In genomic region chr12:102518871-102519270, GRCh38 we compare ENCODE assay signal across 28 cellular contexts. TPM values are rescaled to one million over a fixed set of nuclear protein-coding genes. Genes with fewer than 3 reads are reported as not detected.
"Had no signal": no experiment of that assay in that cellular context is flagged by ENCODE, and none has a peak within 500 bp of the region (broad histone marks: within the 10 kb centered on the region; RNA-seq: fewer than 3 reads in every experiment).

No MANE protein-coding gene starts in this region.

- H3K4me1 ChIP-seq: colonic mucosa, esophagus squamous epithelium, gastrocnemius medialis, heart right ventricle, left lung, lower lobe of right lung had no signal

- H3K27ac Mint-ChIP-seq: dendritic cell treated with granulocyte-macrophage colony-stimulating factor and Interleukin-4, amounts not matched to agents 40 ng/mL and 50 ng/mL, for 4 days; effector memory CD8-positive, alpha-beta T cell; endodermal cell; naive B cell had no signal

- H3K4me3 ChIP-seq: colonic mucosa, esophagus squamous epithelium, gastrocnemius medialis, heart right ventricle, left lung, lower lobe of right lung, mucosa of descending colon had no signal

- H3K27me3 ChIP-seq: colonic mucosa, esophagus squamous epithelium, gastrocnemius medialis, heart right ventricle had no signal

- DNase-seq: colonic mucosa; cortex of kidney; effector CD8-positive, alpha-beta T cell; effector memory CD8-positive, alpha-beta T cell; endodermal cell; erythroblast; esophagus squamous epithelium; foreskin fibroblast; foreskin melanocyte; gastrocnemius medialis; glutamatergic neuron; head of caudate nucleus; heart right ventricle; hippocampal formation; left cardiac atrium; left lung; left ventricle myocardium superior; lower lobe of right lung; mesenchymal stem cell; mucosa of descending colon; naive B cell had no signal

- FAIRE-seq: endometrium, islet of Langerhans, keratinocyte had no signal

- H3K9me3 ChIP-seq: colonic mucosa, esophagus squamous epithelium, gastrocnemius medialis, heart right ventricle, left lung, lower lobe of right lung, mucosa of descending colon had no signal

- H3K36me3 ChIP-seq: colonic mucosa, esophagus squamous epithelium, gastrocnemius medialis, heart right ventricle, left lung, lower lobe of right lung had no signal

- H3K4me1 Mint-ChIP-seq: naive B cell had no signal

- H3K9me3 Mint-ChIP-seq: endodermal cell, mesothelial cell of epicardium had no signal

- H3K36me3 Mint-ChIP-seq: mesothelial cell of epicardium, naive B cell had no signal

- H3K4me3 Mint-ChIP-seq: dendritic cell treated with granulocyte-macrophage colony-stimulating factor and Interleukin-4, amounts not matched to agents 40 ng/mL and 50 ng/mL, for 4 days; effector memory CD8-positive, alpha-beta T cell; endodermal cell; mesothelial cell of epicardium; naive B cell had no signal

- H3K27ac ChIP-seq: colonic mucosa, epithelial cell of prostate, esophagus squamous epithelium, gastrocnemius medialis, heart right ventricle, left lung, lower lobe of right lung had no signal

- ATAC-seq: effector memory CD8-positive, alpha-beta T cell; esophagus mucosa; gastrocnemius medialis; heart right ventricle; left cardiac atrium; left lung; left ventricle myocardium superior; lower lobe of right lung; mucosa of descending colon had no signal

RNA-seq across cellular contexts. Expression of gene IGF1, which starts 38.5 kb away (rescaled TPM):
- total RNA-seq: endodermal cell had no signal
- polyA plus RNA-seq: keratinocyte had no signal
